In genomic region chr7:27160546-27161213, GRCh38 we compare ENCODE assay signal across 8 cellular contexts. TPM values are rescaled to one million over a fixed set of nuclear protein-coding genes. Genes with fewer than 3 reads are reported as not detected.
DNase-seq lines count a peak whose midpoint lies in the region; ATAC-seq and TF ChIP-seq lines count a peak whose summit lies in the region.

No MANE protein-coding gene starts in this region.

- H3K9me3 Mint-ChIP-seq in activated CD4-positive, alpha-beta T cell treated with anti-CD3 and anti-CD28 coated beads for 36 hours (ENCODE audit: low read depth): no peaks in the 10 kb centered on the region
- H3K9me3 Mint-ChIP-seq in chondrocyte (ENCODE audit: low read depth): peaks cover 4% of the 10 kb centered on the region

- no peaks in the 10 kb centered on the region for H3K36me3 ChIP-seq in left lung

- peaks cover 74% of the 10 kb centered on the region for H3K27me3 Mint-ChIP-seq in activated CD4-positive, alpha-beta T cell treated with anti-CD3 and anti-CD28 coated beads for 36 hours
- peaks cover 70% of the 10 kb centered on the region for H3K27me3 Mint-ChIP-seq in chondrocyte (ENCODE audit: low read depth)

- H3K27me3 ChIP-seq in left lung: peaks cover 76 to 100% of the 10 kb centered on the region in 2 donors

- H3K36me3 Mint-ChIP-seq in activated CD4-positive, alpha-beta T cell treated with anti-CD3 and anti-CD28 coated beads for 36 hours (ENCODE audit: low read depth): no peaks in the 10 kb centered on the region
- peaks cover 4% of the 10 kb centered on the region for H3K36me3 Mint-ChIP-seq in chondrocyte (ENCODE audit: low read depth)

- H3K9me3 ChIP-seq in left lung: no peaks in the 10 kb centered on the region

- POLR2A ChIA-PET in activated CD4-positive, alpha-beta T cell treated with anti-CD3 and anti-CD28 coated beads for 36 hours (lab: Charles Lee): no interaction called here

- peak overlapping the region; percentile 62 for H3K4me3 Mint-ChIP-seq in activated CD4-positive, alpha-beta T cell treated with anti-CD3 and anti-CD28 coated beads for 36 hours
- peak overlapping the region; percentile 69 for H3K4me3 Mint-ChIP-seq in chondrocyte (ENCODE audit: unreplicated experiment)

- no peak overlapping the region for H3K27ac Mint-ChIP-seq in activated CD4-positive, alpha-beta T cell treated with anti-CD3 and anti-CD28 coated beads for 36 hours
- H3K27ac Mint-ChIP-seq in chondrocyte (ENCODE audit: unreplicated experiment): no peak overlapping the region

- H3K4me1 ChIP-seq in left lung: peaks cover 9 to 56% of the 10 kb centered on the region in 2 donors

- H3K4me3 ChIP-seq in GM12865 (ENCODE audit: low read depth, low read length) (peak overlapping the region; percentile 60), left lung (peak overlapping the region; percentile 56)

- TF ChIP-seq CTCF in GM12865 (IDR thresholded peaks at IDR 0.05; ENCODE audit: insufficient read depth, low read depth, low read length, missing control alignments) (peak; percentile 97), chondrocyte (IDR thresholded peaks at IDR 0.05) (peak; percentile 100), left lung (IDR thresholded peaks at IDR 0.05) (peak; percentile 100)

- peak overlapping the region in 1 of 2 donors; percentile 45 for H3K27ac ChIP-seq in left lung

- peak; percentile 53 for ATAC-seq in HG02970 (IDR thresholded peaks at IDR 0.05; ENCODE audit: low FRiP score, unreplicated experiment)
- ATAC-seq in activated CD4-positive, alpha-beta T cell treated with anti-CD3 and anti-CD28 coated beads for 36 hours: peak; percentile 50
- ATAC-seq in left lung: peak; percentile 92
- no peak for ATAC-seq in GM18858 (IDR thresholded peaks at IDR 0.05; ENCODE audit: unreplicated experiment)

- intact Hi-C loops in activated CD4-positive, alpha-beta T cell treated with anti-CD3 and anti-CD28 coated beads for 36 hours (cut with DNase I, micrococcal nuclease): loop anchor here (1.0 to 2.0 kb wide), 6 partner anchors 306 to 792 kb away; no protein-coding TSS in a partner anchor
- intact Hi-C loops in left lung (cut with DNase I): loop anchor here in 1 of 2 donors (5.0 to 10.0 kb wide), 2 partner anchors 788 to 1276 kb away; no protein-coding TSS in a partner anchor

- peaks cover 24% of the 10 kb centered on the region for H3K4me1 Mint-ChIP-seq in activated CD4-positive, alpha-beta T cell treated with anti-CD3 and anti-CD28 coated beads for 36 hours
- peaks cover 8% of the 10 kb centered on the region for H3K4me1 Mint-ChIP-seq in chondrocyte (ENCODE audit: low read depth)

- CTCF ChIA-PET in activated CD4-positive, alpha-beta T cell treated with anti-CD3 and anti-CD28 coated beads for 36 hours (lab: Charles Lee): interaction anchor here (0.6 to 3.2 kb wide), 25 partner anchors 9 to 791 kb away, joined by 3 to 25 read pairs (median 5); partner anchors contain the start of genes HOXA1, HOXA11 and HOXA6

- DNase-seq in GM12865 (ENCODE audit: low read depth) (peak; percentile 93), NCI-H226 (peak; percentile 69), chondrocyte (ENCODE audit: low spot score) (peak; percentile 94), left lung (peak; percentile 87 to 96)
- DNase-seq in activated CD4-positive, alpha-beta T cell treated with anti-CD3 and anti-CD28 coated beads for 36 hours: peak; percentile 91
- peak; percentile 82 for DNase-seq in stimulated activated CD4-positive, alpha-beta T cell treated with anti-CD3 and anti-CD28 coated beads, Interleukin-1b, Interleukin-23, amount 100 ng/mL, for 48 hours

RNA-seq across cellular contexts. Expression of gene HOXA7, which starts 4.2 kb away (rescaled TPM):
- total RNA-seq in activated CD4-positive, alpha-beta T cell treated with anti-CD3 and anti-CD28 coated beads for 36 hours: not detected
- total RNA-seq in chondrocyte (not detected in 3 replicates), left lung (1 to 10 TPM; 1.3 to 2.2 TPM)

RNA-seq across cellular contexts. Expression of gene HOXA9, which starts 4.7 kb away (rescaled TPM):
- total RNA-seq in activated CD4-positive, alpha-beta T cell treated with anti-CD3 and anti-CD28 coated beads for 36 hours: not detected
- not detected in 3 replicates for total RNA-seq in chondrocyte
- total RNA-seq in left lung: 1 to 10 TPM in 1 of 2 donors, under 1 TPM in 1; 0.73 to 1.4 TPM

RNA-seq across cellular contexts. Expression of gene HOXA3, which starts 8.3 kb away (rescaled TPM):
- total RNA-seq in activated CD4-positive, alpha-beta T cell treated with anti-CD3 and anti-CD28 coated beads for 36 hours: not detected
- total RNA-seq in chondrocyte (9.3 to 12.1 TPM in 2 of 3 replicates, not detected in the other), left lung (1 to 10 TPM; 5.7 to 8.8 TPM)

RNA-seq across cellular contexts. Expression of gene HOXA6, which starts 13.1 kb away (rescaled TPM):
- not detected for total RNA-seq in activated CD4-positive, alpha-beta T cell treated with anti-CD3 and anti-CD28 coated beads for 36 hours
- total RNA-seq in chondrocyte (not detected in 3 replicates), left lung (1 to 10 TPM; 3.5 to 5.0 TPM)

RNA-seq across cellular contexts. Expression of gene HOXA10, which starts 13.4 kb away (rescaled TPM):
- not detected for total RNA-seq in activated CD4-positive, alpha-beta T cell treated with anti-CD3 and anti-CD28 coated beads for 36 hours
- total RNA-seq in chondrocyte (0.12 to 0.21 TPM in 2 of 3 replicates, not detected in the other), left lung (under 1 TPM; 0.42 to 0.55 TPM)
